In genomic region chr1:3727042-3727824, GRCh38 we compare ENCODE assay signal across 11 cellular contexts. TPM values are rescaled to one million over a fixed set of nuclear protein-coding genes. Genes with fewer than 3 reads are reported as not detected.
DNase-seq lines count a peak whose midpoint lies in the region; ATAC-seq and TF ChIP-seq lines count a peak whose summit lies in the region.
"Had no signal": no experiment of that assay in that cellular context is flagged by ENCODE, and none has a peak within 500 bp of the region (broad histone marks: within the 10 kb centered on the region; RNA-seq: fewer than 3 reads in every experiment).

No MANE protein-coding gene starts in this region.

- WGBS in sigmoid colon, 2 donors: 53 to 55% methylated on average over 37 of the region's 37 CpGs

- H3K4me1 ChIP-seq in sigmoid colon: no peaks in the 10 kb centered on the region

- TF ChIP-seq POLR2A in sigmoid colon (IDR thresholded peaks at IDR 0.05): no peak

- H3K9me3 Mint-ChIP-seq in memory B cell: no peaks in the 10 kb centered on the region
- H3K9me3 Mint-ChIP-seq in T-helper 2 cell treated with Interferon-gamma antibody and Interleukin-4, amounts not matched to agents 5 μg/mL and 100 μg/mL, for 36 hours: no peaks in the 10 kb centered on the region

- H3K36me3 Mint-ChIP-seq in memory B cell: peaks cover 2% of the 10 kb centered on the region
- no peaks in the 10 kb centered on the region for H3K36me3 Mint-ChIP-seq in T-helper 2 cell treated with Interferon-gamma antibody and Interleukin-4, amounts not matched to agents 5 μg/mL and 100 μg/mL, for 36 hours (ENCODE audit: low read depth)

- H3K4me3 ChIP-seq in sigmoid colon: no peak overlapping the region

- TF ChIP-seq EP300 in sigmoid colon (IDR thresholded peaks at IDR 0.05): no peak

- H3K27ac ChIP-seq in sigmoid colon: no peak overlapping the region

- peak; percentile 64 for DNase-seq in CMK (ENCODE audit: low read depth)
- peak; percentile 92 for DNase-seq in HuH-7 (ENCODE audit: low spot score)
- DNase-seq in astrocyte of the hippocampus (ENCODE audit: low read depth, low spot score): peak; percentile 40
- no peak for DNase-seq in memory B cell (ENCODE audit: low spot score in 2 of 2)
- no peak for DNase-seq in T-helper 2 cell treated with Interferon-gamma antibody and Interleukin-4, amounts not matched to agents 5 μg/mL and 100 μg/mL, for 36 hours (ENCODE audit: low spot score)
- DNase-seq in mesenteric fat pad (ENCODE audit: low spot score): no peak
- DNase-seq in sigmoid colon: no peak
- DNase-seq: NCI-H2107 had no signal

- H3K27ac Mint-ChIP-seq in memory B cell: no peak overlapping the region
- H3K27ac Mint-ChIP-seq in T-helper 2 cell treated with Interferon-gamma antibody and Interleukin-4, amounts not matched to agents 5 μg/mL and 100 μg/mL, for 36 hours: no peak overlapping the region

- no peak for TF ChIP-seq CTCF in sigmoid colon (IDR thresholded peaks at IDR 0.05)

- H3K4me1 Mint-ChIP-seq in memory B cell: peaks cover 9% of the 10 kb centered on the region
- H3K4me1 Mint-ChIP-seq in T-helper 2 cell treated with Interferon-gamma antibody and Interleukin-4, amounts not matched to agents 5 μg/mL and 100 μg/mL, for 36 hours (ENCODE audit: low read depth): peaks cover 2% of the 10 kb centered on the region

- no peak overlapping the region for H3K4me3 Mint-ChIP-seq in memory B cell
- no peak overlapping the region for H3K4me3 Mint-ChIP-seq in T-helper 2 cell treated with Interferon-gamma antibody and Interleukin-4, amounts not matched to agents 5 μg/mL and 100 μg/mL, for 36 hours

- no peaks in the 10 kb centered on the region for H3K36me3 ChIP-seq in sigmoid colon

- ATAC-seq in memory B cell (ENCODE audit: low read depth): peak; percentile 56
- no peak for ATAC-seq in GM21367 (IDR thresholded peaks at IDR 0.05; ENCODE audit: unreplicated experiment)

- intact Hi-C loops in sigmoid colon (cut with DNase I): no loop called here

- no peaks in the 10 kb centered on the region for H3K9me3 ChIP-seq in sigmoid colon

- peaks cover 6 to 76% (median 43%) of the 10 kb centered on the region in 3 donors for H3K27me3 ChIP-seq in sigmoid colon

- peaks cover 18% of the 10 kb centered on the region for H3K27me3 Mint-ChIP-seq in memory B cell
- no peaks in the 10 kb centered on the region for H3K27me3 Mint-ChIP-seq in T-helper 2 cell treated with Interferon-gamma antibody and Interleukin-4, amounts not matched to agents 5 μg/mL and 100 μg/mL, for 36 hours (ENCODE audit: low read depth)

RNA-seq across cellular contexts. Expression of gene CCDC27, which starts 25.0 kb away (rescaled TPM):
- total RNA-seq in mesenteric fat pad (not detected), sigmoid colon (not detected)
- polyA plus RNA-seq in sigmoid colon: not detected
- total RNA-seq: subcutaneous adipose tissue had no signal
- polyA plus RNA-seq: adipose tissue had no signal

RNA-seq across cellular contexts. Expression of gene SMIM1, which starts 45.3 kb away (rescaled TPM):
- total RNA-seq in mesenteric fat pad: 3.7 TPM
- total RNA-seq in sigmoid colon: 1 to 10 TPM in 3 of 4 donors, not detected in 1; 6.1 to 8.6 (median 7.5) TPM
- 10 to 100 TPM in 1 of 3 donors, 1 to 10 TPM in 2; 2.7 to 10.8 (median 3.7) TPM for polyA plus RNA-seq in sigmoid colon

Comparison
In these comparisons a context has a peak if more than half of its experiments do, and no peak if none do; other contexts are left out.
1. DNase-seq: peak in CMK (single experiment), HuH-7 (single experiment) and astrocyte of the hippocampus (single experiment); none in memory B cell (0 of 2), T-helper 2 cell treated with Interferon-gamma antibody and Interleukin-4, amounts not matched to agents 5 μg/mL and 100 μg/mL, for 36 hours (single experiment), mesenteric fat pad (single experiment) and sigmoid colon (single experiment).